1 cellular context compared by ENCODE assay signal in the genomic region with DNA sequence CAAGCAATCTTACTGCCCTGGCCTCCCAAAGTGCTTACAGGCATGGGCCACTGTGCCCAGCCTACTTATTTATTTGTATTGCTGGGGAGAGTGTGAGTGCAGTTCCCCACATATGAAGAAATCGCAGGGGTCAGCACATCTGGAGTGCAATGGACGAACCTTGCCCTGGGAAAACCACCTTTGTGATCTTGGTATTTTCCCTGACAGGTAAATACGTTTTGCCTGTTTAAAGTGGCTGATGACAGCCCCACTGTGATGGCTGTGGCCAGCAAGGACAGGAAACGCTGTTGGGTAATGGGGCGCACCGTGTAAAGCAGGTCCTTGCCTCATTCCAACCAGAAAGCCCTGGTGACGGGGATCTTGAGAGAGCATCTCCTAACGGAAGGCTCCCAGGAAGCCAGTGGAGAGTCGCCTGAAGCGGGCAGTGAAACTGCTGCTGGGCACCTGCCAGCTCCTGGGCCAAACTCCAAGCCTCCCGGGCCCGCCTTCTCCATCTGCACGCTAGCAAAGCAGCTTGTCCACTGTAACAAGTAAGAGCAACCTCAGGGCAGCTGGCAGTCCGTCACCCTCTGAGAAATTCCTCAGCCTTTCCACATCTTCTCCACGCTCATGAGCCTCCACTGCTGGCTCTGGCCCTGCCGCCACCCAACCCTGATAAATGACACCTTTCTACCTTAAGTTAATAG.
A peak's percentile ranks its signal among the peaks of the same experiment; 100 is the strongest.
TF ChIP-seq lines count a peak whose summit lies in the region.

No MANE protein-coding gene starts in this region.

TF ChIP-seq in HepG2, 621 proteins besides CTCF, POLR2A, EP300 and RAD21 (continues in another document):
- TF ChIP-seq ZNF883 (CRISPR knock-in tag; IDR thresholded peaks at IDR 0.05; ENCODE audit: not compliant biosample characterization) (no peak), KAT7 (CRISPR knock-in tag; IDR thresholded peaks at IDR 0.05; ENCODE audit: borderline replicate concordance) (no peak), TEAD2 (CRISPR knock-in tag; IDR thresholded peaks at IDR 0.05) (no peak), ZNF33A (CRISPR knock-in tag; IDR thresholded peaks at IDR 0.05; ENCODE audit: borderline replicate concordance) (no peak), NFYC (CRISPR knock-in tag; IDR thresholded peaks at IDR 0.05) (no peak), CBX5 (CRISPR knock-in tag; IDR thresholded peaks at IDR 0.05; ENCODE audit: borderline replicate concordance) (no peak), TAF1 (CRISPR knock-in tag; IDR thresholded peaks at IDR 0.05) (no peak), ZSCAN29 (CRISPR knock-in tag; conservative IDR thresholded peaks at IDR 0.05) (no peak), ZNF17 (CRISPR knock-in tag; IDR thresholded peaks at IDR 0.05) (no peak), KDM2A (CRISPR knock-in tag; IDR thresholded peaks at IDR 0.05; ENCODE audit: borderline replicate concordance, low read depth) (no peak), ZNF101 (CRISPR knock-in tag; IDR thresholded peaks at IDR 0.05; ENCODE audit: borderline replicate concordance, low read depth) (no peak), KMT2A (CRISPR knock-in tag; IDR thresholded peaks at IDR 0.05) (no peak), FIP1L1 (IDR thresholded peaks at IDR 0.05; ENCODE audit: borderline replicate concordance, insufficient read depth, low read depth, low read length) (no peak), NR3C1 (CRISPR knock-in tag; IDR thresholded peaks at IDR 0.05) (no peak), ZNF552 (CRISPR knock-in tag; IDR thresholded peaks at IDR 0.05; ENCODE audit: borderline replicate concordance) (no peak), ZNF292 (CRISPR knock-in tag; IDR thresholded peaks at IDR 0.05; ENCODE audit: borderline replicate concordance, low read depth) (0 out of 2 replicates have a peak, but pooled peaks have one; percentile 41), PRPF4 (IDR thresholded peaks at IDR 0.05; ENCODE audit: low read depth, low read length, poor library complexity, severe bottlenecking) (no peak), SAFB2 (CRISPR knock-in tag; IDR thresholded peaks at IDR 0.05; ENCODE audit: borderline replicate concordance, low read depth) (no peak), TEAD3 (CRISPR knock-in tag; optimal IDR thresholded peaks at IDR 0.05; ENCODE audit: borderline replicate concordance) (no peak), ZNF75D (CRISPR knock-in tag; IDR thresholded peaks at IDR 0.05; ENCODE audit: borderline replicate concordance) (no peak), ZBTB7A (CRISPR knock-in tag; IDR thresholded peaks at IDR 0.05) (no peak), DR1 (CRISPR knock-in tag; IDR thresholded peaks at IDR 0.05) (no peak), TSC22D2 (CRISPR knock-in tag; IDR thresholded peaks at IDR 0.05; ENCODE audit: borderline replicate concordance) (no peak), ZNF34 (CRISPR knock-in tag; IDR thresholded peaks at IDR 0.05; ENCODE audit: borderline replicate concordance) (no peak), ZNF652 (CRISPR knock-in tag; IDR thresholded peaks at IDR 0.05; ENCODE audit: borderline replicate concordance, low read depth) (no peak), KLF15 (CRISPR knock-in tag; IDR thresholded peaks at IDR 0.05; ENCODE audit: borderline replicate concordance) (no peak), ZNF460 (CRISPR knock-in tag; IDR thresholded peaks at IDR 0.05; ENCODE audit: borderline replicate concordance) (no peak), GTF2F1 (IDR thresholded peaks at IDR 0.05; ENCODE audit: low read length) (no peak), RBM22 (optimal IDR thresholded peaks at IDR 0.05; ENCODE audit: low read length) (peak; percentile 31), FOXA1 (IDR thresholded peaks at IDR 0.05) (no peak), FOXA1 (CRISPR knock-in tag; IDR thresholded peaks at IDR 0.05) (peak; percentile 7; the same call in 1 of the 2 replicates), ATF7 (IDR thresholded peaks at IDR 0.05) (no peak), ATF7 (CRISPR knock-in tag; IDR thresholded peaks at IDR 0.05) (no peak), MAFK (conservative IDR thresholded peaks at IDR 0.05 in 1 of 2, IDR thresholded peaks at IDR 0.05 in 1 of 2; ENCODE audit: low read length in 2 of 2) (peak; percentile 81 to 91), MATR3 (CRISPR knock-in tag; IDR thresholded peaks at IDR 0.05) (no peak), ZFP36L2 (CRISPR knock-in tag; IDR thresholded peaks at IDR 0.05) (no peak), ZSCAN31 (CRISPR knock-in tag; IDR thresholded peaks at IDR 0.05; ENCODE audit: low read depth) (no peak), BCL6 (CRISPR knock-in tag; IDR thresholded peaks at IDR 0.05) (no peak)
- TF ChIP-seq, protein P1, sequence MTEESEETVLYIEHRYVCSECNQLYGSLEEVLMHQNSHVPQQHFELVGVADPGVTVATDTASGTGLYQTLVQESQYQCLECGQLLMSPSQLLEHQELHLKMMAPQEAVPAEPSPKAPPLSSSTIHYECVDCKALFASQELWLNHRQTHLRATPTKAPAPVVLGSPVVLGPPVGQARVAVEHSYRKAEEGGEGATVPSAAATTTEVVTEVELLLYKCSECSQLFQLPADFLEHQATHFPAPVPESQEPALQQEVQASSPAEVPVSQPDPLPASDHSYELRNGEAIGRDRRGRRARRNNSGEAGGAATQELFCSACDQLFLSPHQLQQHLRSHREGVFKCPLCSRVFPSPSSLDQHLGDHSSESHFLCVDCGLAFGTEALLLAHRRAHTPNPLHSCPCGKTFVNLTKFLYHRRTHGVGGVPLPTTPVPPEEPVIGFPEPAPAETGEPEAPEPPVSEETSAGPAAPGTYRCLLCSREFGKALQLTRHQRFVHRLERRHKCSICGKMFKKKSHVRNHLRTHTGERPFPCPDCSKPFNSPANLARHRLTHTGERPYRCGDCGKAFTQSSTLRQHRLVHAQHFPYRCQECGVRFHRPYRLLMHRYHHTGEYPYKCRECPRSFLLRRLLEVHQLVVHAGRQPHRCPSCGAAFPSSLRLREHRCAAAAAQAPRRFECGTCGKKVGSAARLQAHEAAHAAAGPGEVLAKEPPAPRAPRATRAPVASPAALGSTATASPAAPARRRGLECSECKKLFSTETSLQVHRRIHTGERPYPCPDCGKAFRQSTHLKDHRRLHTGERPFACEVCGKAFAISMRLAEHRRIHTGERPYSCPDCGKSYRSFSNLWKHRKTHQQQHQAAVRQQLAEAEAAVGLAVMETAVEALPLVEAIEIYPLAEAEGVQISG (CRISPR knock-in tag; IDR thresholded peaks at IDR 0.05) = 0 out of 2 replicates have a peak, but pooled peaks have one; percentile 23
- TF ChIP-seq, protein P2, sequence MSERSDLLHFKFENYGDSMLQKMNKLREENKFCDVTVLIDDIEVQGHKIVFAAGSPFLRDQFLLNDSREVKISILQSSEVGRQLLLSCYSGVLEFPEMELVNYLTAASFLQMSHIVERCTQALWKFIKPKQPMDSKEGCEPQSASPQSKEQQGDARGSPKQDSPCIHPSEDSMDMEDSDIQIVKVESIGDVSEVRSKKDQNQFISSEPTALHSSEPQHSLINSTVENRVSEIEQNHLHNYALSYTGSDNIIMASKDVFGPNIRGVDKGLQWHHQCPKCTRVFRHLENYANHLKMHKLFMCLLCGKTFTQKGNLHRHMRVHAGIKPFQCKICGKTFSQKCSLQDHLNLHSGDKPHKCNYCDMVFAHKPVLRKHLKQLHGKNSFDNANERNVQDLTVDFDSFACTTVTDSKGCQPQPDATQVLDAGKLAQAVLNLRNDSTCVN (CRISPR knock-in tag; IDR thresholded peaks at IDR 0.05; ENCODE audit: borderline replicate concordance) = no peak
- TF ChIP-seq, protein P3, sequence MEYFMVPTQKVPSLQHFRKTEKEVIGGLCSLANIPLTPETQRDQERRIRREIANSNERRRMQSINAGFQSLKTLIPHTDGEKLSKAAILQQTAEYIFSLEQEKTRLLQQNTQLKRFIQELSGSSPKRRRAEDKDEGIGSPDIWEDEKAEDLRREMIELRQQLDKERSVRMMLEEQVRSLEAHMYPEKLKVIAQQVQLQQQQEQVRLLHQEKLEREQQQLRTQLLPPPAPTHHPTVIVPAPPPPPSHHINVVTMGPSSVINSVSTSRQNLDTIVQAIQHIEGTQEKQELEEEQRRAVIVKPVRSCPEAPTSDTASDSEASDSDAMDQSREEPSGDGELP (IDR thresholded peaks at IDR 0.05; ENCODE audit: borderline replicate concordance, low read depth) = no peak; the same call in 1 of the 2 replicates
- TF ChIP-seq, protein P4, sequence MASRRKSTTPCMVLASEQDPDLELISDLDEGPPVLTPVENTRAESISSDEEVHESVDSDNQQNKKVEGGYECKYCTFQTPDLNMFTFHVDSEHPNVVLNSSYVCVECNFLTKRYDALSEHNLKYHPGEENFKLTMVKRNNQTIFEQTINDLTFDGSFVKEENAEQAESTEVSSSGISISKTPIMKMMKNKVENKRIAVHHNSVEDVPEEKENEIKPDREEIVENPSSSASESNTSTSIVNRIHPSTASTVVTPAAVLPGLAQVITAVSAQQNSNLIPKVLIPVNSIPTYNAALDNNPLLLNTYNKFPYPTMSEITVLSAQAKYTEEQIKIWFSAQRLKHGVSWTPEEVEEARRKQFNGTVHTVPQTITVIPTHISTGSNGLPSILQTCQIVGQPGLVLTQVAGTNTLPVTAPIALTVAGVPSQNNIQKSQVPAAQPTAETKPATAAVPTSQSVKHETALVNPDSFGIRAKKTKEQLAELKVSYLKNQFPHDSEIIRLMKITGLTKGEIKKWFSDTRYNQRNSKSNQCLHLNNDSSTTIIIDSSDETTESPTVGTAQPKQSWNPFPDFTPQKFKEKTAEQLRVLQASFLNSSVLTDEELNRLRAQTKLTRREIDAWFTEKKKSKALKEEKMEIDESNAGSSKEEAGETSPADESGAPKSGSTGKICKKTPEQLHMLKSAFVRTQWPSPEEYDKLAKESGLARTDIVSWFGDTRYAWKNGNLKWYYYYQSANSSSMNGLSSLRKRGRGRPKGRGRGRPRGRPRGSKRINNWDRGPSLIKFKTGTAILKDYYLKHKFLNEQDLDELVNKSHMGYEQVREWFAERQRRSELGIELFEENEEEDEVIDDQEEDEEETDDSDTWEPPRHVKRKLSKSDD (CRISPR knock-in tag; IDR thresholded peaks at IDR 0.05; ENCODE audit: low read depth) = no peak
- TF ChIP-seq, protein P5, sequence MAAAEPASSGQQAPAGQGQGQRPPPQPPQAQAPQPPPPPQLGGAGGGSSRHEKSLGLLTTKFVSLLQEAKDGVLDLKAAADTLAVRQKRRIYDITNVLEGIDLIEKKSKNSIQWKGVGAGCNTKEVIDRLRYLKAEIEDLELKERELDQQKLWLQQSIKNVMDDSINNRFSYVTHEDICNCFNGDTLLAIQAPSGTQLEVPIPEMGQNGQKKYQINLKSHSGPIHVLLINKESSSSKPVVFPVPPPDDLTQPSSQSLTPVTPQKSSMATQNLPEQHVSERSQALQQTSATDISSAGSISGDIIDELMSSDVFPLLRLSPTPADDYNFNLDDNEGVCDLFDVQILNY (CRISPR knock-in tag; conservative IDR thresholded peaks at IDR 0.05) = no peak
- TF ChIP-seq, protein P6, sequence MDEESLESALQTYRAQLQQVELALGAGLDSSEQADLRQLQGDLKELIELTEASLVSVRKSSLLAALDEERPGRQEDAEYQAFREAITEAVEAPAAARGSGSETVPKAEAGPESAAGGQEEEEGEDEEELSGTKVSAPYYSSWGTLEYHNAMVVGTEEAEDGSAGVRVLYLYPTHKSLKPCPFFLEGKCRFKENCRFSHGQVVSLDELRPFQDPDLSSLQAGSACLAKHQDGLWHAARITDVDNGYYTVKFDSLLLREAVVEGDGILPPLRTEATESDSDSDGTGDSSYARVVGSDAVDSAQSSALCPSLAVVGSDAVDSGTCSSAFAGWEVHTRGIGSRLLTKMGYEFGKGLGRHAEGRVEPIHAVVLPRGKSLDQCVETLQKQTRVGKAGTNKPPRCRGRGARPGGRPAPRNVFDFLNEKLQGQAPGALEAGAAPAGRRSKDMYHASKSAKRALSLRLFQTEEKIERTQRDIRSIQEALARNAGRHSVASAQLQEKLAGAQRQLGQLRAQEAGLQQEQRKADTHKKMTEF (CRISPR knock-in tag; IDR thresholded peaks at IDR 0.05) = no peak; the same call in 1 of the 2 replicates
- TF ChIP-seq, protein P7, sequence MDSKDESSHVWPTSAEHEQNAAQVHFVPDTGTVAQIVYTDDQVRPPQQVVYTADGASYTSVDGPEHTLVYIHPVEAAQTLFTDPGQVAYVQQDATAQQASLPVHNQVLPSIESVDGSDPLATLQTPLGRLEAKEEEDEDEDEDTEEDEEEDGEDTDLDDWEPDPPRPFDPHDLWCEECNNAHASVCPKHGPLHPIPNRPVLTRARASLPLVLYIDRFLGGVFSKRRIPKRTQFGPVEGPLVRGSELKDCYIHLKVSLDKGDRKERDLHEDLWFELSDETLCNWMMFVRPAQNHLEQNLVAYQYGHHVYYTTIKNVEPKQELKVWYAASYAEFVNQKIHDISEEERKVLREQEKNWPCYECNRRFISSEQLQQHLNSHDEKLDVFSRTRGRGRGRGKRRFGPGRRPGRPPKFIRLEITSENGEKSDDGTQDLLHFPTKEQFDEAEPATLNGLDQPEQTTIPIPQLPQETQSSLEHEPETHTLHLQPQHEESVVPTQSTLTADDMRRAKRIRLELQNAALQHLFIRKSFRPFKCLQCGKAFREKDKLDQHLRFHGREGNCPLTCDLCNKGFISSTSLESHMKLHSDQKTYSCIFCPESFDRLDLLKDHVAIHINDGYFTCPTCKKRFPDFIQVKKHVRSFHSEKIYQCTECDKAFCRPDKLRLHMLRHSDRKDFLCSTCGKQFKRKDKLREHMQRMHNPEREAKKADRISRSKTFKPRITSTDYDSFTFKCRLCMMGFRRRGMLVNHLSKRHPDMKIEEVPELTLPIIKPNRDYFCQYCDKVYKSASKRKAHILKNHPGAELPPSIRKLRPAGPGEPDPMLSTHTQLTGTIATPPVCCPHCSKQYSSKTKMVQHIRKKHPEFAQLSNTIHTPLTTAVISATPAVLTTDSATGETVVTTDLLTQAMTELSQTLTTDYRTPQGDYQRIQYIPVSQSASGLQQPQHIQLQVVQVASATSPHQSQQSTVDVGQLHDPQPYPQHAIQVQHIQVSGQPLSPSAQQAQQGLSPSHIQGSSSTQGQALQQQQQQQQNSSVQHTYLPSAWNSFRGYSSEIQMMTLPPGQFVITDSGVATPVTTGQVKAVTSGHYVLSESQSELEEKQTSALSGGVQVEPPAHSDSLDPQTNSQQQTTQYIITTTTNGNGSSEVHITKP (CRISPR knock-in tag; IDR thresholded peaks at IDR 0.05; ENCODE audit: low read depth) = no peak
- TF ChIP-seq, protein P8, sequence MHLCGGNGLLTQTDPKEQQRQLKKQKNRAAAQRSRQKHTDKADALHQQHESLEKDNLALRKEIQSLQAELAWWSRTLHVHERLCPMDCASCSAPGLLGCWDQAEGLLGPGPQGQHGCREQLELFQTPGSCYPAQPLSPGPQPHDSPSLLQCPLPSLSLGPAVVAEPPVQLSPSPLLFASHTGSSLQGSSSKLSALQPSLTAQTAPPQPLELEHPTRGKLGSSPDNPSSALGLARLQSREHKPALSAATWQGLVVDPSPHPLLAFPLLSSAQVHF (CRISPR knock-in tag; IDR thresholded peaks at IDR 0.05) = no peak
- TF ChIP-seq, protein P9, sequence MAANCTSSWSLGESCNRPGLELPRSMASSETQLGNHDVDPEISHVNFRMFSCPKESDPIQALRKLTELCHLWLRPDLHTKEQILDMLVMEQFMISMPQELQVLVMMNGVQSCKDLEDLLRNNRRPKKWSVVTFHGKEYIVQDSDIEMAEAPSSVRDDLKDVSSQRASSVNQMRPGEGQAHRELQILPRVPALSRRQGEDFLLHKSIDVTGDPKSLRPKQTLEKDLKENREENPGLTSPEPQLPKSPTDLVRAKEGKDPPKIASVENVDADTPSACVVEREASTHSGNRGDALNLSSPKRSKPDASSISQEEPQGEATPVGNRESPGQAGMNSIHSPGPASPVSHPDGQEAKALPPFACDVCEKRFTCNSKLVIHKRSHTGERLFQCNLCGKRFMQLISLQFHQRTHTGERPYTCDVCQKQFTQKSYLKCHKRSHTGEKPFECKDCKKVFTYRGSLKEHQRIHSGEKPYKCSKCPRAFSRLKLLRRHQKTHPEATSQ (CRISPR knock-in tag; IDR thresholded peaks at IDR 0.05; ENCODE audit: borderline replicate concordance) = no peak
